10 cellular contexts compared by ENCODE assay signal in genomic region chr10:8057636-8058273, GRCh38. TPM values are rescaled to one million over a fixed set of nuclear protein-coding genes. Genes with fewer than 3 reads are reported as not detected.
DNase-seq lines count a peak whose midpoint lies in the region; ATAC-seq, FAIRE-seq and TF ChIP-seq lines count a peak whose summit lies in the region.
"Had no signal": no experiment of that assay in that cellular context is flagged by ENCODE, and none has a peak within 500 bp of the region (broad histone marks: within the 10 kb centered on the region; RNA-seq: fewer than 3 reads in every experiment).

No MANE protein-coding gene starts in this region.

- H3K79me2 ChIP-seq in astrocyte (ENCODE audit: insufficient read depth, low read length) (no peaks in the 10 kb centered on the region), mesendoderm (ENCODE audit: control insufficient read depth, insufficient read depth, low read length) (peaks cover 58% of the 10 kb centered on the region)

- H4K5ac ChIP-seq in mesendoderm (ENCODE audit: low read length), result no peak overlapping the region

- TF ChIP-seq POLR2A in vagina (IDR thresholded peaks at IDR 0.05), result no peak
- TF ChIP-seq POLR2A in body of pancreas (IDR thresholded peaks at IDR 0.05), result no peak

- peaks cover 11% of the 10 kb centered on the region for H3K79me1 ChIP-seq in mesendoderm (ENCODE audit: low read length)

- no peak overlapping the region for H3K23ac ChIP-seq in mesendoderm (ENCODE audit: low read length)

- H3K9me3 Mint-ChIP-seq in stimulated activated naive CD8-positive, alpha-beta T cell treated with anti-CD3 and anti-CD28 coated beads, Interleukin-15, Interleukin-2, amounts not matched to agents 100 ng/mL and 50 ng/mL, for 24 hours, result no peaks in the 10 kb centered on the region
- no peaks in the 10 kb centered on the region for H3K9me3 Mint-ChIP-seq in astrocyte (ENCODE audit: unreplicated experiment)

- H3K9me3 ChIP-seq in astrocyte (ENCODE audit: insufficient read depth, low read depth, low read length) (no peaks in the 10 kb centered on the region), vagina (no peaks in the 10 kb centered on the region), body of pancreas (no peaks in the 10 kb centered on the region)

- H3K4me3 Mint-ChIP-seq in stimulated activated naive CD8-positive, alpha-beta T cell treated with anti-CD3 and anti-CD28 coated beads, Interleukin-15, Interleukin-2, amounts not matched to agents 100 ng/mL and 50 ng/mL, for 24 hours, result peak overlapping the region; percentile 94
- H3K4me3 Mint-ChIP-seq in astrocyte (ENCODE audit: unreplicated experiment), result peak overlapping the region; percentile 99

- H3K4me2 ChIP-seq in astrocyte (ENCODE audit: low read length), result peak overlapping the region; percentile 92
- H3K4me2 ChIP-seq in mesendoderm (ENCODE audit: low read length), result peak overlapping the region; percentile 75
- H3K4me2 ChIP-seq: BLaER1 had no signal

- no peak overlapping the region for H2AFZ ChIP-seq in astrocyte (ENCODE audit: low read depth, low read length)

- DNase-seq in stimulated activated naive CD8-positive, alpha-beta T cell treated with anti-CD3 and anti-CD28 coated beads, Interleukin-15, Interleukin-2, amounts not matched to agents 100 U/mL and 50 U/mL, for 24 hours, result no peak
- no peak for DNase-seq in astrocyte (ENCODE audit: low read depth)
- DNase-seq in mesendoderm, result peak; percentile 68
- DNase-seq in vagina (ENCODE audit: extremely low spot score in 2 of 2), result no peak
- DNase-seq in body of pancreas, result no peak
- DNase-seq: NCI-H1694 had no signal

- peaks cover 74% of the 10 kb centered on the region for H3K4me1 Mint-ChIP-seq in stimulated activated naive CD8-positive, alpha-beta T cell treated with anti-CD3 and anti-CD28 coated beads, Interleukin-15, Interleukin-2, amounts not matched to agents 100 ng/mL and 50 ng/mL, for 24 hours (ENCODE audit: low read depth)
- H3K4me1 Mint-ChIP-seq in astrocyte (ENCODE audit: low read depth, unreplicated experiment), result peaks cover 38% of the 10 kb centered on the region

- no peak for FAIRE-seq in astrocyte (lab: Jason Lieb, UNC)

- no peak overlapping the region for H2BK15ac ChIP-seq in mesendoderm (replicated peaks; ENCODE audit: low read depth)

- peaks cover 42% of the 10 kb centered on the region for H3K27me3 ChIP-seq in astrocyte (ENCODE audit: insufficient read depth, low read length)
- no peaks in the 10 kb centered on the region for H3K27me3 ChIP-seq in mesendoderm (ENCODE audit: insufficient read depth, low read length, poor library complexity)
- H3K27me3 ChIP-seq in vagina, result peaks cover 6% of the 10 kb centered on the region
- H3K27me3 ChIP-seq in body of pancreas, result peaks cover 0 to 33% of the 10 kb centered on the region in 2 donors

- intact Hi-C loops in vagina (cut with DNase I) (no loop called here), body of pancreas (cut with DNase I) (no loop called here)

- no peak overlapping the region for H2BK5ac ChIP-seq in mesendoderm (ENCODE audit: low read length)

- H3K27ac ChIP-seq in astrocyte (ENCODE audit: low read depth, low read length), result no peak overlapping the region
- H3K27ac ChIP-seq in mesendoderm (ENCODE audit: low read depth, low read length), result peak overlapping the region; percentile 60
- H3K27ac ChIP-seq in vagina, result peak overlapping the region; percentile 70
- H3K27ac ChIP-seq in body of pancreas, result no peak overlapping the region
- H3K27ac ChIP-seq: BLaER1 had no signal

- H3K36me3 ChIP-seq in astrocyte (ENCODE audit: insufficient read depth, low read length) (no peaks in the 10 kb centered on the region), mesendoderm (ENCODE audit: control insufficient read depth, insufficient read depth, low read length) (peaks cover 3% of the 10 kb centered on the region), vagina (no peaks in the 10 kb centered on the region), body of pancreas (replicated peaks in 1 of 2; ENCODE audit: insufficient read depth in 1 of 2, low read depth in 2 of 2) (no peaks in the 10 kb centered on the region)
- H3K36me3 ChIP-seq: BLaER1 had no signal

- no CpG with 5 or more reads among the region's 15 CpGs for WGBS in mesendoderm (ENCODE audit: extremely low coverage, insufficient coverage, low lambda C conversion rate)
- 37 to 54% methylated on average over 4 to 15 of the region's 15 CpGs for WGBS in body of pancreas, 2 donors

- no peak overlapping the region for H4K8ac ChIP-seq in mesendoderm (ENCODE audit: low read depth, low read length)

- peak overlapping the region; percentile 92 for H3K4ac ChIP-seq in mesendoderm (ENCODE audit: low read depth, low read length)

- peak overlapping the region; percentile 90 for H3K56ac ChIP-seq in mesendoderm (ENCODE audit: low read length)

- peak overlapping the region; percentile 83 for H2AK5ac ChIP-seq in mesendoderm (ENCODE audit: low read length)

- H2BK120ac ChIP-seq in mesendoderm (ENCODE audit: low read depth, low read length), result no peak overlapping the region

- TF ChIP-seq CTCF in astrocyte (IDR thresholded peaks at IDR 0.05; ENCODE audit: insufficient read depth, low read depth, low read length) (no peak), vagina (IDR thresholded peaks at IDR 0.05) (no peak), body of pancreas (IDR thresholded peaks at IDR 0.05) (no peak)

- H4K20me1 ChIP-seq in astrocyte (ENCODE audit: insufficient read depth, low read length), result no peaks in the 10 kb centered on the region

- ATAC-seq in stimulated activated naive CD8-positive, alpha-beta T cell treated with anti-CD3 and anti-CD28 coated beads, Interleukin-15, Interleukin-2, amounts not matched to agents 100 U/mL and 50 U/mL, for 24 hours, result no peak
- no peak for ATAC-seq in HG03045 (IDR thresholded peaks at IDR 0.05; ENCODE audit: unreplicated experiment)
- no peak for ATAC-seq in HG03097 (IDR thresholded peaks at IDR 0.05; ENCODE audit: low FRiP score, unreplicated experiment)
- no peak for ATAC-seq in body of pancreas

- H3K18ac ChIP-seq in mesendoderm (ENCODE audit: low read length), result peak overlapping the region; percentile 89

- H3K4me3 ChIP-seq in astrocyte (ENCODE audit: insufficient read depth, low read depth, low read length) (no peak overlapping the region), mesendoderm (ENCODE audit: low read length) (peak overlapping the region; percentile 34), vagina (peak overlapping the region in 1 of 2 donors; percentile 48), body of pancreas (no peak overlapping the region)
- H3K4me3 ChIP-seq: BLaER1 had no signal

- no peak overlapping the region for H3K9ac ChIP-seq in astrocyte (ENCODE audit: low read length)
- H3K9ac ChIP-seq in mesendoderm (ENCODE audit: low read length), result peak overlapping the region; percentile 85
- H3K9ac ChIP-seq: BLaER1 had no signal

- H3K27me3 Mint-ChIP-seq in stimulated activated naive CD8-positive, alpha-beta T cell treated with anti-CD3 and anti-CD28 coated beads, Interleukin-15, Interleukin-2, amounts not matched to agents 100 ng/mL and 50 ng/mL, for 24 hours, result peaks cover 5% of the 10 kb centered on the region
- H3K27me3 Mint-ChIP-seq in astrocyte (ENCODE audit: low read depth, unreplicated experiment), result peaks cover 27% of the 10 kb centered on the region

- peaks cover 56% of the 10 kb centered on the region for H3K36me3 Mint-ChIP-seq in stimulated activated naive CD8-positive, alpha-beta T cell treated with anti-CD3 and anti-CD28 coated beads, Interleukin-15, Interleukin-2, amounts not matched to agents 100 ng/mL and 50 ng/mL, for 24 hours (ENCODE audit: low read depth)
- H3K36me3 Mint-ChIP-seq in astrocyte (ENCODE audit: low read depth, unreplicated experiment), result peaks cover 8% of the 10 kb centered on the region

- peak overlapping the region; percentile 96 for H3K27ac Mint-ChIP-seq in stimulated activated naive CD8-positive, alpha-beta T cell treated with anti-CD3 and anti-CD28 coated beads, Interleukin-15, Interleukin-2, amounts not matched to agents 100 ng/mL and 50 ng/mL, for 24 hours
- H3K27ac Mint-ChIP-seq in astrocyte (ENCODE audit: unreplicated experiment), result peak overlapping the region; percentile 72

- H3K4me1 ChIP-seq in astrocyte (ENCODE audit: insufficient read depth, low read length) (peaks cover 24% of the 10 kb centered on the region), mesendoderm (ENCODE audit: control insufficient read depth, low read depth, low read length) (peaks cover 41% of the 10 kb centered on the region), vagina (peaks cover 50% of the 10 kb centered on the region), body of pancreas (peaks cover 31% of the 10 kb centered on the region)

RNA-seq across cellular contexts. Expression of gene GATA3, which starts 3.3 kb away (rescaled TPM):
- 11.8 and 17.6 TPM in 2 replicates for total RNA-seq in astrocyte
- 7.2 TPM for polyA plus RNA-seq in mesendoderm (2013, experiment 1 of 2)
- polyA plus RNA-seq in mesendoderm (2013, experiment 2 of 2), result 6.2 TPM
- 8.6 TPM for total RNA-seq in vagina
- total RNA-seq in body of pancreas, result under 1 TPM; 0.26 to 0.66 TPM

Comparison
In these comparisons a context has a peak if more than half of its experiments do, and no peak if none do; other contexts are left out.
1. H3K27ac ChIP-seq: peak in mesendoderm (single experiment) and vagina (single experiment); none in astrocyte (single experiment) and body of pancreas (0 of 4).